Comparison of ENCODE assay signal across 8 cellular contexts in genomic region chr12:65313704-65314317, GRCh38. TPM values are rescaled to one million over a fixed set of nuclear protein-coding genes. Genes with fewer than 3 reads are reported as not detected.
A peak's percentile ranks its signal among the peaks of the same experiment; 100 is the strongest.
DNase-seq lines count a peak whose midpoint lies in the region; ATAC-seq, FAIRE-seq and TF ChIP-seq lines count a peak whose summit lies in the region.

No MANE protein-coding gene starts in this region.

- no peak for FAIRE-seq in keratinocyte (lab: Jason Lieb, UNC)

- TF ChIP-seq CTCF in HFF-Myc (IDR thresholded peaks at IDR 0.05; ENCODE audit: low read depth, low read length, missing control alignments) (peak; percentile 10), keratinocyte (optimal IDR thresholded peaks at IDR 0.05 in 1 of 3, IDR thresholded peaks at IDR 0.05 in 1 of 3, conservative IDR thresholded peaks at IDR 0.05 in 1 of 3; ENCODE audit: extremely low read depth in 1 of 3, insufficient read depth in 2 of 3, low read length in 3 of 3) (peak in 2 of 3 experiments; percentile 20 to 53), left lung (IDR thresholded peaks at IDR 0.05) (peak in 1 of 2 donors; percentile 43)

- H3K4me2 ChIP-seq in keratinocyte (ENCODE audit: control insufficient read depth, extremely low read depth, insufficient read depth, low read depth, low read length): no peak overlapping the region

- H4K20me1 ChIP-seq in keratinocyte (ENCODE audit: control insufficient read depth, extremely low read depth, insufficient read depth, low read length): no peaks in the 10 kb centered on the region

- dilution Hi-C loops in keratinocyte (cut with MboI; ENCODE audit: extremely low pct_ligation_motif_present, low sequenced_read_pairs): no loop called here

- no peak overlapping the region for H3K4me3 ChIP-seq in HFF-Myc (replicated peaks; ENCODE audit: low read depth, low read length)
- H3K4me3 ChIP-seq in keratinocyte (ENCODE audit: control insufficient read depth in 2 of 3, extremely low read depth in 1 of 3, insufficient read depth in 2 of 3, low read depth in 1 of 3, low read length in 3 of 3): no peak overlapping the region
- no peak overlapping the region for H3K4me3 ChIP-seq in left lung

- no peaks in the 10 kb centered on the region for H3K36me3 ChIP-seq in keratinocyte (ENCODE audit: control insufficient read depth in 2 of 2, extremely low read depth in 1 of 2, insufficient read depth in 2 of 2, low read length in 2 of 2)
- H3K36me3 ChIP-seq in left lung: no peaks in the 10 kb centered on the region

- intact Hi-C loops in left lung (cut with DNase I): no loop called here

- DNase-seq in AG08395 (ENCODE audit: low spot score) (peak; percentile 10), HFF-Myc (ENCODE audit: extremely low read depth, low read depth) (no peak), keratinocyte (ENCODE audit: low read depth, low spot score) (no peak), left lung (no peak)

- H3K9ac ChIP-seq in keratinocyte (ENCODE audit: control insufficient read depth, extremely low read depth, insufficient read depth, low read length): no peak overlapping the region

- H3K79me2 ChIP-seq in keratinocyte (ENCODE audit: control insufficient read depth, insufficient read depth, low read length): no peaks in the 10 kb centered on the region

- ATAC-seq in SK-N-SH treated with all-trans-retinoic acid at 6 μM for 48 hours: peak; percentile 20; the same call in 1 of the 3 replicates
- no peak for ATAC-seq in left lung
- ATAC-seq in GM21528 (IDR thresholded peaks at IDR 0.05; ENCODE audit: low FRiP score, unreplicated experiment): no peak
- ATAC-seq in GM21786 (IDR thresholded peaks at IDR 0.05; ENCODE audit: unreplicated experiment): no peak
- ATAC-seq in GM19328 (IDR thresholded peaks at IDR 0.05; ENCODE audit: unreplicated experiment): no peak

- peaks cover under 1% of the 10 kb centered on the region for H3K4me1 ChIP-seq in keratinocyte (ENCODE audit: control insufficient read depth, extremely low read depth, insufficient read depth, low read length)
- H3K4me1 ChIP-seq in left lung: peaks cover 0 to under 1% of the 10 kb centered on the region in 2 donors

- no peak overlapping the region for H3K27ac ChIP-seq in keratinocyte (ENCODE audit: control insufficient read depth, insufficient read depth, low read length)
- H3K27ac ChIP-seq in left lung: no peak overlapping the region

- no peaks in the 10 kb centered on the region for H3K9me1 ChIP-seq in keratinocyte (ENCODE audit: control insufficient read depth, extremely low read depth, insufficient read depth, low read length)

- H3K27me3 ChIP-seq in keratinocyte (ENCODE audit: control insufficient read depth, extremely low read depth, insufficient read depth, low read length) (no peaks in the 10 kb centered on the region), left lung (no peaks in the 10 kb centered on the region)

- H2AFZ ChIP-seq in keratinocyte (ENCODE audit: control insufficient read depth, low read length): peak overlapping the region; percentile 48

- H3K9me3 ChIP-seq in keratinocyte (ENCODE audit: control insufficient read depth, low read depth, low read length): no peaks in the 10 kb centered on the region
- no peaks in the 10 kb centered on the region for H3K9me3 ChIP-seq in left lung

TF ChIP-seq in SK-N-SH treated with all-trans-retinoic acid at 6 μM for 48 hours, 23 proteins besides CTCF, POLR2A, EP300 and RAD21:
- TF ChIP-seq TCF4 (CRISPR knock-in tag; IDR thresholded peaks at IDR 0.05; ENCODE audit: borderline replicate concordance) (no peak), OSR1 (CRISPR knock-in tag; IDR thresholded peaks at IDR 0.05) (no peak), CSDC2 (CRISPR knock-in tag; IDR thresholded peaks at IDR 0.05) (no peak), CSRNP3 (CRISPR knock-in tag; IDR thresholded peaks at IDR 0.05) (no peak), TOX (CRISPR knock-in tag; IDR thresholded peaks at IDR 0.05; ENCODE audit: borderline replicate concordance) (no peak), ZC3H10 (CRISPR knock-in tag; IDR thresholded peaks at IDR 0.05) (no peak), PPARA (CRISPR knock-in tag; IDR thresholded peaks at IDR 0.05; ENCODE audit: borderline replicate concordance) (no peak), RARB (CRISPR knock-in tag; IDR thresholded peaks at IDR 0.05) (no peak), POU6F1 (CRISPR knock-in tag; IDR thresholded peaks at IDR 0.05; ENCODE audit: borderline replicate concordance, low read depth) (no peak), GLIS3 (CRISPR knock-in tag; IDR thresholded peaks at IDR 0.05) (no peak), PATZ1 (CRISPR knock-in tag; IDR thresholded peaks at IDR 0.05; ENCODE audit: borderline replicate concordance) (no peak)

RNA-seq across cellular contexts. Expression of gene MSRB3, which starts 35.3 kb away (rescaled TPM):
- 11.5 to 12.7 TPM (median 12.3 TPM) in 3 replicates for polyA plus RNA-seq in keratinocyte
- 1.7 TPM for polyA plus RNA-seq in keratinocyte (2011; ENCODE audit: low read depth)
- 12.9 and 19.6 TPM in 2 replicates for polyA plus RNA-seq in keratinocyte (2011; cell fraction: cytosol; rRNA removed)
- 15.0 and 15.1 TPM in 2 replicates for polyA plus RNA-seq in keratinocyte (2011; cell fraction: nucleus; rRNA removed)
- 2.4 and 13.8 TPM in 2 replicates for polyA plus RNA-seq in keratinocyte (2012; ENCODE audit: low replicate concordance)
- polyA minus RNA-seq in keratinocyte: 15.4 to 40.1 TPM (median 19.1 TPM) in 3 replicates
- 12.7 TPM for polyA minus RNA-seq in keratinocyte (2011; cell fraction: cytosol; rRNA and poly(A)+ RNA removed)
- polyA minus RNA-seq in keratinocyte (2011; cell fraction: nucleus; rRNA and poly(A)+ RNA removed): 17.0 and 28.7 TPM in 2 replicates
- total RNA-seq in left lung: 10 to 100 TPM; 48.4 to 50.5 TPM
